In the genomic region with DNA sequence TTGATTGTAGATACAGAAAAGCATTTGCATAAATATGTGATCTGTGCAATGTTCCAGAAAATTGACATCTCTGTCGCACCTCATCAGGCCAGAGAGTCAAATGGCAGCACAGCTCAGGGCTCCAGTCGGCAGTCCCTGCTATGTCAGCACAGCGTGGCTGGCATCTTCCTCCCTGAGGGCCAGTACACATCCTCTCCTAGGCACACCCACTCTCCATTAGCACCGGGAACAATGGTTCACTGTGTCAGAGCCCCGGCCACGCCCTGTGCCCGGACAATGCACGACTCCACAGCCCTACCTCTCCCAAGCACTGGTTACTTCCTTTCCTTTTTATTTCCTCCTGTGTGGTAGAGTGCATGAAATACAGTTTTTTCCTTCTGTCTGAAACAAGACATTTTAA, we compare ENCODE assay signal across 10 cellular contexts.
DNase-seq lines count a peak whose midpoint lies in the region; ATAC-seq, FAIRE-seq and TF ChIP-seq lines count a peak whose summit lies in the region.
"Had no signal": no experiment of that assay in that cellular context is flagged by ENCODE, and none has a peak within 500 bp of the region (broad histone marks: within the 10 kb centered on the region; RNA-seq: fewer than 3 reads in every experiment).

No MANE protein-coding gene starts in this region.

- intact Hi-C loops in PC-3 (cut with micrococcal nuclease) (loop anchor here (1.0 to 5.0 kb wide), 2 partner anchors 35 to 43 kb away; no protein-coding TSS in a partner anchor), left ventricle myocardium inferior (cut with micrococcal nuclease) (no loop called here)

- H3K36me3 ChIP-seq in PC-3 (ENCODE audit: low read depth, low read length) = no peaks in the 10 kb centered on the region; the same call in 1 of the 2 replicates
- no peaks in the 10 kb centered on the region for H3K36me3 ChIP-seq in left ventricle myocardium inferior
- H3K36me3 ChIP-seq in small intestine (ENCODE audit: control insufficient read depth in 2 of 2, insufficient read depth in 2 of 2, low read length in 2 of 2) = peaks cover 0 to 3% of the 10 kb centered on the region in 2 donors

- FAIRE-seq in small intestine (lab: Jason Lieb, UNC) = no peak

- H3K9me3 ChIP-seq in PC-3 (ENCODE audit: low read length) = no peaks in the 10 kb centered on the region
- H3K9me3 ChIP-seq in left ventricle myocardium inferior (replicated peaks) = no peaks in the 10 kb centered on the region
- H3K9me3 ChIP-seq in small intestine (ENCODE audit: control insufficient read depth, low read depth) = no peaks in the 10 kb centered on the region

- H3K27me3 ChIP-seq in PC-3 (ENCODE audit: low read length) = no peaks in the 10 kb centered on the region
- no peaks in the 10 kb centered on the region for H3K27me3 ChIP-seq in left ventricle myocardium inferior (ENCODE audit: low read depth)
- H3K27me3 ChIP-seq in small intestine (ENCODE audit: control insufficient read depth in 2 of 2, insufficient read depth in 2 of 2, low read length in 2 of 2) = no peaks in the 10 kb centered on the region

- H3K4me1 ChIP-seq in PC-3 (ENCODE audit: insufficient read depth, low read length) (peaks cover 20% of the 10 kb centered on the region), left ventricle myocardium inferior (peaks cover 8% of the 10 kb centered on the region), small intestine (ENCODE audit: control insufficient read depth in 2 of 2, insufficient read depth in 1 of 2, low read depth in 1 of 2, low read length in 1 of 2) (no peaks in the 10 kb centered on the region)

- POLR2A ChIA-PET in PC-3 (lab: Charles Lee; ENCODE audit: unreplicated experiment) = no interaction called here

- CTCF ChIA-PET in PC-3 (lab: Charles Lee) = interaction anchor here (0.7 kb wide), 1 partner anchor 380 kb away, joined by 3 read pairs; no protein-coding TSS in a partner anchor

- H3F3A ChIP-seq in PC-3 (ENCODE audit: low read length, unreplicated experiment) = no peaks in the 10 kb centered on the region

- H3K4me3 ChIP-seq in PC-3 (ENCODE audit: low read length) (peak overlapping the region; percentile 45), left ventricle myocardium inferior (peak overlapping the region; percentile 9), small intestine (ENCODE audit: low read depth in 1 of 2, low read length in 2 of 2) (no peak overlapping the region)

- peak overlapping the region; percentile 96 for H3K27ac ChIP-seq in PC-3 (ENCODE audit: low read length)
- H3K27ac ChIP-seq in left ventricle myocardium inferior (replicated peaks) = peak overlapping the region; percentile 78
- H3K27ac ChIP-seq in small intestine (ENCODE audit: low read depth in 1 of 2, low read length in 1 of 2) = peak overlapping the region in 1 of 2 donors; percentile 32

- peak overlapping the region; percentile 74 for H3K4me2 ChIP-seq in PC-3 (ENCODE audit: low read length)

- peak; percentile 81 for DNase-seq in HPDE6-E6E7 (ENCODE audit: extremely low spot score)
- peak; percentile 93 for DNase-seq in PC-3
- peak; percentile 53 for DNase-seq in left ventricle myocardium inferior
- DNase-seq in small intestine = peak; percentile 87
- no peak for DNase-seq in MV-4-11 (lab: John Stamatoyannopoulos, UW)
- no peak for DNase-seq in NCI-H82 treated with DMSO at 0.1 percent for 48 hours (lab: John Stamatoyannopoulos, UW; ENCODE audit: unreplicated experiment)
- no peak for DNase-seq in stimulated activated naive CD8-positive, alpha-beta T cell treated with anti-CD3 and anti-CD28 coated beads, Interleukin-15, Interleukin-2, amounts not matched to agents 100 U/mL and 50 U/mL, for 24 hours
- DNase-seq: activated T-cell treated with anti-CD3 and anti-CD28 coated beads, Interleukin-2, amount 50 U/mL, for 1 hour; T-helper 2 cell had no signal

- 30 to 56% (median 41%) methylated on average over 8 of the region's 8 CpGs for WGBS in small intestine, 3 donors

- no peaks in the 10 kb centered on the region for H3K79me2 ChIP-seq in PC-3 (ENCODE audit: low read length)

- no peaks in the 10 kb centered on the region for H3K9me2 ChIP-seq in PC-3 (replicated peaks; ENCODE audit: low read length)

- no TSS peak for BruUV-seq in PC-3 (replicated peaks; lab: Mats Ljungman, UMichigan)

- H4K20me1 ChIP-seq in PC-3 (ENCODE audit: low read length) = no peaks in the 10 kb centered on the region

- H2AFZ ChIP-seq in PC-3 (ENCODE audit: low read length) = peak overlapping the region; percentile 38

- no peak for TF ChIP-seq CTCF in PC-3 (conservative IDR thresholded peaks at IDR 0.05; ENCODE audit: low read depth, low read length)
- TF ChIP-seq CTCF in left ventricle myocardium inferior (IDR thresholded peaks at IDR 0.05; ENCODE audit: borderline replicate concordance) = no peak

- peak overlapping the region; percentile 75 for H3K9ac ChIP-seq in PC-3 (ENCODE audit: low read length)

- ATAC-seq in PC-3 = peak; percentile 99
- ATAC-seq in HG03439 (IDR thresholded peaks at IDR 0.05; ENCODE audit: unreplicated experiment) = no peak
- no peak for ATAC-seq in stimulated activated naive CD8-positive, alpha-beta T cell treated with anti-CD3 and anti-CD28 coated beads, Interleukin-15, Interleukin-2, amounts not matched to agents 100 U/mL and 50 U/mL, for 24 hours

Comparison
In these comparisons a context has a peak if more than half of its experiments do, and no peak if none do; other contexts are left out.
1. DNase-seq: peak in HPDE6-E6E7 (single experiment), PC-3 (single experiment), left ventricle myocardium inferior (single experiment) and small intestine (single experiment); none in MV-4-11 (single experiment), NCI-H82 treated with DMSO at 0.1 percent for 48 hours (single experiment) and stimulated activated naive CD8-positive, alpha-beta T cell treated with anti-CD3 and anti-CD28 coated beads, Interleukin-15, Interleukin-2, amounts not matched to agents 100 U/mL and 50 U/mL, for 24 hours (single experiment).
2. H3K4me3 ChIP-seq: peak in PC-3 (single experiment) and left ventricle myocardium inferior (single experiment); none in small intestine (0 of 2).